1 cellular context compared by ENCODE assay signal in genomic region chr4:74483226-74483911, GRCh38.
TF ChIP-seq lines count a peak whose summit lies in the region.

No MANE protein-coding gene starts in this region.

TF ChIP-seq in H1, 55 proteins besides CTCF, POLR2A, EP300 and RAD21:
- TF ChIP-seq YY1 (IDR thresholded peaks at IDR 0.05; ENCODE audit: low read depth, low read length) (no peak), CHD2 (IDR thresholded peaks at IDR 0.05; ENCODE audit: low read length) (no peak), KDM4A (IDR thresholded peaks at IDR 0.05; ENCODE audit: low read depth, low read length, severe bottlenecking) (no peak)
